In genomic region chr7:115749924-115750323, GRCh38 we compare ENCODE assay signal across 23 cellular contexts.
DNase-seq lines count a peak whose midpoint lies in the region; ATAC-seq and TF ChIP-seq lines count a peak whose summit lies in the region.
"Had no signal": no experiment of that assay in that cellular context is flagged by ENCODE, and none has a peak within 500 bp of the region (broad histone marks: within the 10 kb centered on the region; RNA-seq: fewer than 3 reads in every experiment).

No MANE protein-coding gene starts in this region.

- no peaks in the 10 kb centered on the region for H3K4me1 ChIP-seq in SK-N-SH (ENCODE audit: control insufficient read depth in 1 of 2, insufficient read depth in 2 of 2, low read depth in 1 of 2, low read length in 1 of 2)
- H3K4me1 ChIP-seq: BLaER1 treated with 17β-estradiol and CSF1 and Interleukin-3, amounts not matched to agents 10 nM and 100 nM; body of pancreas; HAP-1; testis had no signal

- no peak for TF ChIP-seq CTCF in SK-N-SH (IDR thresholded peaks at IDR 0.05)

- no peak for TF ChIP-seq EP300 in SK-N-SH (IDR thresholded peaks at IDR 0.05; ENCODE audit: borderline replicate concordance in 1 of 2, low read depth in 1 of 2, low read length in 1 of 2)

- WGBS in SK-N-SH (ENCODE audit: low lambda C conversion rate): 2% methylated on average over 6 of the region's 6 CpGs

- H3K9me3 ChIP-seq in SK-N-SH: no peaks in the 10 kb centered on the region
- H3K9me3 ChIP-seq: BLaER1 treated with 17β-estradiol and CSF1 and Interleukin-3, amounts not matched to agents 10 nM and 100 nM; body of pancreas; gastroesophageal sphincter; HAP-1; testis had no signal

- H3K4me2 ChIP-seq in SK-N-SH: no peak overlapping the region
- H3K4me2 ChIP-seq: BLaER1 treated with 17β-estradiol and CSF1 and Interleukin-3, amounts not matched to agents 10 nM and 100 nM; smooth muscle cell had no signal

- intact Hi-C loops in posterior vena cava (cut with DNase I): no loop called here

- H3F3A ChIP-seq in SK-N-SH (replicated peaks; ENCODE audit: insufficient read depth): no peaks in the 10 kb centered on the region

- H3K79me2 ChIP-seq in SK-N-SH (ENCODE audit: insufficient read depth): no peaks in the 10 kb centered on the region

- no peaks in the 10 kb centered on the region for H3K36me3 ChIP-seq in SK-N-SH (replicated peaks in 1 of 2; ENCODE audit: control insufficient read depth in 1 of 2, insufficient read depth in 2 of 2, low read length in 1 of 2)
- H3K36me3 ChIP-seq: BLaER1 treated with 17β-estradiol and CSF1 and Interleukin-3, amounts not matched to agents 10 nM and 100 nM; gastroesophageal sphincter; HAP-1 had no signal

- POLR2A ChIA-PET in SK-N-SH (lab: Yijun Ruan, JAX): no interaction called here

- no peaks in the 10 kb centered on the region for H3K9me2 ChIP-seq in SK-N-SH

- DNase-seq in SK-N-SH (no peak), NCI-H1105 treated with DMSO at 0.1 percent for 48 hours (lab: John Stamatoyannopoulos, UW) (peak; percentile 59), astrocyte of the hippocampus (ENCODE audit: low read depth, low spot score) (peak; percentile 30), posterior vena cava (ENCODE audit: low spot score) (peak; percentile 42), middle frontal gyrus (ENCODE audit: extremely low spot score, low spot score) (no peak), Kasumi-1 (lab: John Stamatoyannopoulos, UW) (no peak)
- DNase-seq: activated CD4-positive, alpha-beta T cell treated with anti-CD3 and anti-CD28 coated beads, Interleukin-2, amount 50 U/mL, for 4 hours; activated CD8-positive, alpha-beta memory T cell treated with anti-CD3 and anti-CD28 coated beads, Interleukin-2, amount 50 U/mL, for 4 hours; activated naive CD8-positive, alpha-beta T cell treated with anti-CD3 and anti-CD28 coated beads, Interleukin-2, amount 10 ng/mL, durations not matched to agents 7 days and 5 days; effector CD4-positive, alpha-beta T cell; erythroblast; Karpas-422; kidney; stimulated activated naive CD4-positive, alpha-beta T cell; T-helper 9 cell; testis had no signal

- H2AFZ ChIP-seq in SK-N-SH (ENCODE audit: low read depth): no peak overlapping the region

- no peaks in the 10 kb centered on the region for H3K27me3 ChIP-seq in SK-N-SH (ENCODE audit: insufficient read depth)
- H3K27me3 ChIP-seq: BLaER1 treated with 17β-estradiol and CSF1 and Interleukin-3, amounts not matched to agents 10 nM and 100 nM; body of pancreas; gastroesophageal sphincter; testis had no signal

- CTCF ChIA-PET in SK-N-SH (lab: Yijun Ruan, JAX): interaction anchor here (1.1 kb wide), 1 partner anchor 25 kb away, joined by 3 read pairs; no protein-coding TSS in a partner anchor

- no peak overlapping the region for H3K27ac ChIP-seq in SK-N-SH (ENCODE audit: low read depth in 2 of 2, low read length in 1 of 2)
- H3K27ac ChIP-seq: BLaER1 treated with 17β-estradiol and CSF1 and Interleukin-3, amounts not matched to agents 10 nM and 100 nM; body of pancreas; gastroesophageal sphincter; testis had no signal

- ATAC-seq in SK-N-SH treated with all-trans-retinoic acid at 6 μM for 48 hours: no peak
- no peak for ATAC-seq in esophagus mucosa
- ATAC-seq: body of pancreas, gastroesophageal sphincter had no signal

- TF ChIP-seq RAD21 in SK-N-SH (IDR thresholded peaks at IDR 0.05; ENCODE audit: low read length): no peak

- H3K4me3 ChIP-seq in SK-N-SH (ENCODE audit: low read depth in 2 of 2, low read length in 1 of 2): no peak overlapping the region
- H3K4me3 ChIP-seq: BLaER1 treated with 17β-estradiol and CSF1 and Interleukin-3, amounts not matched to agents 10 nM and 100 nM; body of pancreas; gastroesophageal sphincter; HAP-1; smooth muscle cell; testis had no signal

- no peaks in the 10 kb centered on the region for H4K20me1 ChIP-seq in SK-N-SH (ENCODE audit: insufficient read depth)
- H4K20me1 ChIP-seq: BLaER1 treated with 17β-estradiol and CSF1 and Interleukin-3, amounts not matched to agents 10 nM and 100 nM had no signal

- H3K9ac ChIP-seq in SK-N-SH: no peak overlapping the region
- H3K9ac ChIP-seq: BLaER1 treated with 17β-estradiol and CSF1 and Interleukin-3, amounts not matched to agents 10 nM and 100 nM had no signal

TF ChIP-seq in SK-N-SH, 30 proteins besides CTCF, POLR2A, EP300 and RAD21:
- TF ChIP-seq ELF1 (IDR thresholded peaks at IDR 0.05) (0 out of 2 replicates have a peak, but pooled peaks have one; percentile 8), GABPA (IDR thresholded peaks at IDR 0.05; ENCODE audit: low read depth) (no peak)

TF ChIP-seq in SK-N-SH treated with all-trans-retinoic acid at 6 μM for 48 hours, 23 proteins besides CTCF, POLR2A, EP300 and RAD21:
- TF ChIP-seq ZNF8 (CRISPR knock-in tag; IDR thresholded peaks at IDR 0.05): no peak
- no peak for TF ChIP-seq ZFP3 (CRISPR knock-in tag; IDR thresholded peaks at IDR 0.05)
- TF ChIP-seq CSRNP3 (CRISPR knock-in tag; IDR thresholded peaks at IDR 0.05): no peak
- no peak for TF ChIP-seq ZC3H10 (CRISPR knock-in tag; IDR thresholded peaks at IDR 0.05)
- TF ChIP-seq GLIS3 (CRISPR knock-in tag; IDR thresholded peaks at IDR 0.05): no peak
- TF ChIP-seq CSDC2 (CRISPR knock-in tag; IDR thresholded peaks at IDR 0.05): no peak
- no peak for TF ChIP-seq ZNF565 (CRISPR knock-in tag; conservative IDR thresholded peaks at IDR 0.05; ENCODE audit: low read depth)
- no peak for TF ChIP-seq ISL1 (CRISPR knock-in tag; IDR thresholded peaks at IDR 0.05)
TF ChIP-seq in SK-N-SH treated with all-trans-retinoic acid at 6 μM for 48 hours: peak in this region for 0.

Comparison
In these comparisons a context has a peak if more than half of its experiments do, and no peak if none do; other contexts are left out.
1. DNase-seq: peak in NCI-H1105 treated with DMSO at 0.1 percent for 48 hours (single experiment), astrocyte of the hippocampus (single experiment) and posterior vena cava (single experiment); none in SK-N-SH (single experiment), middle frontal gyrus (single experiment) and Kasumi-1 (0 of 2).